In the genomic region with DNA sequence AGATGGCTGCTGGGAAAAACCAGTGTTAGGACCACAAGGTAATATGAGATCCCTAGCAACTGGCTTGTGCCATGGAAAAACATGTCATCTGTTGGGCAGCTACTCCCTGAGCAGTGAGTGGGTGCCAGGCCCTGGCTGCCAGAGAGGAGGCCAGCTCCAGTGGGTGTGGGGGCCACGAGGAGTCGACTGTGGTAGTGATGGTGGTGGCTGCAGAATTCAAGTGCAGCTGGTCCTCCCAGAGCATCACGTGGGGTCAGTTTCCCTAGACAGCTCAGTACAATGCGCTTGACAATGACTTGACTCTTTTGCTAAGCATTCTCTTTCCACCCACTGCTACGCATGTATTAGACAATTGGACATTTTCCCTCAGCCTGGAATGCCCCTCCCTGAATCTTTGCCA, we compare ENCODE assay signal across 15 cellular contexts. TPM values are rescaled to one million over a fixed set of nuclear protein-coding genes. Genes with fewer than 3 reads are reported as not detected.
DNase-seq lines count a peak whose midpoint lies in the region; ATAC-seq and TF ChIP-seq lines count a peak whose summit lies in the region.
"Had no signal": no experiment of that assay in that cellular context is flagged by ENCODE, and none has a peak within 500 bp of the region (broad histone marks: within the 10 kb centered on the region; RNA-seq: fewer than 3 reads in every experiment).

No MANE protein-coding gene starts in this region.

- peak overlapping the region in 3 of 4 donors; percentile 27 to 81 (median 63) for H3K4me3 Mint-ChIP-seq in IgD-negative memory B cell
- no peak overlapping the region for H3K4me3 Mint-ChIP-seq in central memory CD8-positive, alpha-beta T cell
- H3K4me3 Mint-ChIP-seq in progenitor cell of endocrine pancreas (ENCODE audit: low read depth): no peak overlapping the region

- ATAC-seq in central memory CD8-positive, alpha-beta T cell (replicated peaks; ENCODE audit: extremely low read depth, poor library complexity, severe bottlenecking): no peak

- no peaks in the 10 kb centered on the region for H3K79me1 ChIP-seq in neuronal stem cell (ENCODE audit: low read depth, low read length)

- H2AFZ ChIP-seq in neuronal stem cell (ENCODE audit: low read length): peak overlapping the region; percentile 39

- no peak overlapping the region for H3K4ac ChIP-seq in neuronal stem cell (ENCODE audit: low read length)

- H3K36me3 ChIP-seq in neuronal stem cell (replicated peaks in 1 of 2; ENCODE audit: control insufficient read depth in 2 of 2, insufficient read depth in 2 of 2, low read length in 2 of 2) (no peaks in the 10 kb centered on the region), ascending aorta (no peaks in the 10 kb centered on the region)
- H3K36me3 ChIP-seq: ovary, transverse colon had no signal

- H3K27me3 ChIP-seq in neuronal stem cell (ENCODE audit: control insufficient read depth in 3 of 3, insufficient read depth in 3 of 3, low read depth in 1 of 3, low read length in 3 of 3) (peaks cover 0 to 2% (median 0%) of the 10 kb centered on the region in 3 experiments), ascending aorta (no peaks in the 10 kb centered on the region)
- H3K27me3 ChIP-seq: ovary, transverse colon had no signal

- H3K14ac ChIP-seq in neuronal stem cell (ENCODE audit: low read length): no peak overlapping the region

- H3K9me3 Mint-ChIP-seq in IgD-negative memory B cell (peaks cover 0 to 4% (median 0%) of the 10 kb centered on the region in 3 donors), progenitor cell of endocrine pancreas (ENCODE audit: low read depth) (no peaks in the 10 kb centered on the region)
- no peaks in the 10 kb centered on the region for H3K9me3 Mint-ChIP-seq in central memory CD8-positive, alpha-beta T cell

- H3K4me3 ChIP-seq in neuronal stem cell (ENCODE audit: low read length in 2 of 2) (no peak overlapping the region), ascending aorta (no peak overlapping the region)
- H3K4me3 ChIP-seq: ovary, transverse colon had no signal

- H4K8ac ChIP-seq in neuronal stem cell (ENCODE audit: low read depth, low read length): no peak overlapping the region

- H2AK5ac ChIP-seq in neuronal stem cell (ENCODE audit: low read depth, low read length): no peak overlapping the region

- no peak overlapping the region for H3K4me2 ChIP-seq in neuronal stem cell (ENCODE audit: insufficient read depth, low read length, poor library complexity, severe bottlenecking)

- H3K36me3 Mint-ChIP-seq in IgD-negative memory B cell (no peaks in the 10 kb centered on the region), progenitor cell of endocrine pancreas (ENCODE audit: insufficient read depth) (no peaks in the 10 kb centered on the region)
- H3K36me3 Mint-ChIP-seq in central memory CD8-positive, alpha-beta T cell (ENCODE audit: insufficient read depth): peaks cover 9% of the 10 kb centered on the region

- H3K27me3 Mint-ChIP-seq in IgD-negative memory B cell: no peaks in the 10 kb centered on the region
- no peaks in the 10 kb centered on the region for H3K27me3 Mint-ChIP-seq in central memory CD8-positive, alpha-beta T cell
- no peaks in the 10 kb centered on the region for H3K27me3 Mint-ChIP-seq in progenitor cell of endocrine pancreas

- intact Hi-C loops in ascending aorta (cut with DNase I): no loop called here

- no peak overlapping the region for H2BK12ac ChIP-seq in neuronal stem cell (ENCODE audit: low read length)

- H2BK120ac ChIP-seq in neuronal stem cell (ENCODE audit: low read depth, low read length): no peak overlapping the region

- no peak overlapping the region for H3K23ac ChIP-seq in neuronal stem cell (ENCODE audit: low read depth, low read length, poor library complexity)

- no peak overlapping the region for H2BK15ac ChIP-seq in neuronal stem cell (ENCODE audit: low read length)

- H3K27ac Mint-ChIP-seq in IgD-negative memory B cell (peak overlapping the region; percentile 57 to 73 (median 63)), progenitor cell of endocrine pancreas (no peak overlapping the region)
- peak overlapping the region; percentile 95 for H3K27ac Mint-ChIP-seq in central memory CD8-positive, alpha-beta T cell (ENCODE audit: low read depth)

- peak; percentile 32 for DNase-seq in CD1c-positive myeloid dendritic cell (ENCODE audit: extremely low spot score)
- no peak for DNase-seq in central memory CD8-positive, alpha-beta T cell (ENCODE audit: low spot score in 2 of 2)
- no peak for DNase-seq in neuronal stem cell (ENCODE audit: low spot score)
- DNase-seq in ascending aorta (ENCODE audit: low spot score in 2 of 2): no peak
- no peak for DNase-seq in HuH-7.5 (ENCODE audit: low spot score)
- DNase-seq in progenitor cell of endocrine pancreas (ENCODE audit: low spot score, unreplicated experiment): no peak
- DNase-seq: NCI-H1092, NCI-H748 treated with DMSO at 0.1 percent for 48 hours, ovary, transverse colon had no signal

- no peak overlapping the region for H4K91ac ChIP-seq in neuronal stem cell (ENCODE audit: low read depth, low read length, poor library complexity)

- no CpG with 5 or more reads among the region's 5 CpGs for WGBS in neuronal stem cell (ENCODE audit: extremely low coverage in 2 of 2, insufficient read length in 2 of 2, insufficient replicate concordance in 1 of 2), 2 donors

- H3K27ac ChIP-seq in neuronal stem cell (replicated peaks; ENCODE audit: low read length) (no peak overlapping the region), ascending aorta (no peak overlapping the region)
- H3K27ac ChIP-seq: ovary, transverse colon had no signal

- H3K9me3 ChIP-seq in neuronal stem cell (replicated peaks in 1 of 2; ENCODE audit: control insufficient read depth in 2 of 2, insufficient read depth in 1 of 2, low read depth in 1 of 2, low read length in 2 of 2) (no peaks in the 10 kb centered on the region), ascending aorta (no peaks in the 10 kb centered on the region)
- H3K9me3 ChIP-seq: ovary, transverse colon had no signal

- peaks cover 4 to 13% of the 10 kb centered on the region in 2 donors for H3K4me1 ChIP-seq in neuronal stem cell (ENCODE audit: control insufficient read depth in 2 of 2, insufficient read depth in 1 of 2, low read depth in 1 of 2, low read length in 2 of 2)
- no peaks in the 10 kb centered on the region for H3K4me1 ChIP-seq in ascending aorta

- no peak overlapping the region for H3K18ac ChIP-seq in neuronal stem cell (ENCODE audit: low read length)

- H3K9ac ChIP-seq in neuronal stem cell (ENCODE audit: low read depth, low read length, poor library complexity): no peak overlapping the region

- no peak overlapping the region for H2BK5ac ChIP-seq in neuronal stem cell (ENCODE audit: low read length)

- TF ChIP-seq CTCF in ascending aorta (IDR thresholded peaks at IDR 0.05) (no peak), progenitor cell of endocrine pancreas (IDR thresholded peaks at IDR 0.05; ENCODE audit: unreplicated experiment) (no peak)

- H3K4me1 Mint-ChIP-seq in IgD-negative memory B cell: peaks cover 30 to 33% (median 31%) of the 10 kb centered on the region in 3 donors
- H3K4me1 Mint-ChIP-seq in central memory CD8-positive, alpha-beta T cell: peaks cover 40% of the 10 kb centered on the region
- H3K4me1 Mint-ChIP-seq in progenitor cell of endocrine pancreas (ENCODE audit: low read depth): peaks cover 11% of the 10 kb centered on the region

RNA-seq across cellular contexts. Expression of gene CDC42, which starts 14.5 kb away (rescaled TPM):
- polyA plus RNA-seq in IgD-negative memory B cell: 268 TPM
- 207 TPM for polyA plus RNA-seq in neuronal stem cell (2013, experiment 1 of 2)
- 210 TPM for polyA plus RNA-seq in neuronal stem cell (2013, experiment 2 of 2)
- total RNA-seq in ascending aorta (111 TPM), progenitor cell of endocrine pancreas (287 and 288 TPM in 2 replicates)

RNA-seq across cellular contexts. Expression of gene CELA3A, which starts 36.6 kb away (rescaled TPM):
- not detected for polyA plus RNA-seq in IgD-negative memory B cell
- polyA plus RNA-seq in neuronal stem cell (2013, experiment 1 of 2): not detected
- not detected for polyA plus RNA-seq in neuronal stem cell (2013, experiment 2 of 2)
- total RNA-seq in ascending aorta (not detected), progenitor cell of endocrine pancreas (1.5 and 3.1 TPM in 2 replicates)
- total RNA-seq: activated CD8-positive, alpha-beta memory T cell treated with anti-CD3 and anti-CD28 coated beads for 36 hours; bronchial epithelial cell; fibroblast of lung; transverse colon had no signal
- polyA plus RNA-seq: fibroblast of lung, keratinocyte had no signal

Comparison
In these comparisons a context has a peak if more than half of its experiments do, and no peak if none do; other contexts are left out.
1. H3K4me3 Mint-ChIP-seq: peak in IgD-negative memory B cell (3 of 4); none in central memory CD8-positive, alpha-beta T cell (single experiment) and progenitor cell of endocrine pancreas (single experiment).